ENCODE assay signal across 8 cellular contexts in the genomic region with DNA sequence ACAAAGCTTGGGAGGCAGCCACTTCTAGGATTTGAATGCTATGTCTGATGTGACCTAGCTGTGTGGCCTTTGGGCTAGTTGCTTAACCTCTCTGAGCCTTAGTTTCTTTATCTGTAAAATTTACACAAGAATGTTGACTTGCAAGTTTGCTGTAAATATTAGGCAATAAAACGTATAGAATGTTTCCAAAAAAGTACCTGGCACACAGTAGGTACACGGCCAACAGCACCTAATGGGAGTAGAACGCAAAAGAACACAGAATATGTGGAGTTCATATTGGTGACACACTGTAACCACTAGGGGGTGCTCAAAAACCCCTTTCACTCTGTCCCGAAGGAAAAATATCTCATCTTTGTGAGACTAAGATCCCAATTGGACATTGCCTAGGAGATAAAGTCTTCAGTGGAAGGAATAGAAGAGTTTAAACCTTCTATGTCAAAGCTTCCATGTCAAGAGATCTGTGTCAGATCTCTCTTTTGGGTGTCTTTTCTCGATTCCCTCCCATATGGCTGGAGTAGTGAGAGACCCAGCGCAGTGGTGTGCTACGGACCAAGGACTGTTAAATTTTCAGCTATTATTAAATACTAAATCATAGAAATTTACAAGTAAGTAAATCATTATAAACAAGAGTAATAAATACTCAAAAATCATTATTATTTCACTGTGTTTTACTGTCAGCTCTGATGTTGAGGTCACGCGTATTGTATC.
DNase-seq lines count a peak whose midpoint lies in the region; ATAC-seq and TF ChIP-seq lines count a peak whose summit lies in the region.

No MANE protein-coding gene starts in this region.

- peaks cover 4% of the 10 kb centered on the region for H3K27me3 Mint-ChIP-seq in type B pancreatic cell

- no peaks in the 10 kb centered on the region for H3K9me3 Mint-ChIP-seq in type B pancreatic cell

- no peaks in the 10 kb centered on the region for H3K27me3 ChIP-seq in SU-DHL-6 (ENCODE audit: low read length)

- CTCF ChIA-PET in HEK293T (lab: Yijun Ruan, JAX) = interaction anchor here (0.6 to 1.4 kb wide), 4 partner anchors 13 to 1525 kb away, joined by 3 to 7 read pairs (median 4); no protein-coding TSS in a partner anchor

- H4K20me1 ChIP-seq in SU-DHL-6 (ENCODE audit: low read depth, low read length) = no peaks in the 10 kb centered on the region

- H3K79me2 ChIP-seq in SU-DHL-6 (ENCODE audit: insufficient read depth, low read length) = no peaks in the 10 kb centered on the region

- no peaks in the 10 kb centered on the region for H3K36me3 ChIP-seq in SU-DHL-6 (ENCODE audit: low read length)

- no peak overlapping the region for H3K4me2 ChIP-seq in SU-DHL-6 (ENCODE audit: low read depth, low read length, poor library complexity, severe bottlenecking)

- TF ChIP-seq CTCF in SU-DHL-6 (IDR thresholded peaks at IDR 0.05; ENCODE audit: insufficient read depth, low read length, poor library complexity, severe bottlenecking) = peak; percentile 68
- peak; percentile 81 for TF ChIP-seq CTCF in type B pancreatic cell (conservative IDR thresholded peaks at IDR 0.05)

- no peak overlapping the region for H3K4me3 ChIP-seq in SU-DHL-6 (ENCODE audit: insufficient read depth, low read length, poor library complexity, severe bottlenecking)

- H3K9me2 ChIP-seq in SU-DHL-6 (replicated peaks; ENCODE audit: insufficient read depth, low read length) = no peaks in the 10 kb centered on the region

- no peaks in the 10 kb centered on the region for H3K4me1 Mint-ChIP-seq in type B pancreatic cell (ENCODE audit: unreplicated experiment)

- ATAC-seq in HG03520 (IDR thresholded peaks at IDR 0.05; ENCODE audit: unreplicated experiment) = no peak

- H3K36me3 Mint-ChIP-seq in type B pancreatic cell = no peaks in the 10 kb centered on the region

- H3K4me3 Mint-ChIP-seq in type B pancreatic cell = no peak overlapping the region

- H3K9ac ChIP-seq in SU-DHL-6 (ENCODE audit: low read length) = no peak overlapping the region

- no peak overlapping the region for H2AFZ ChIP-seq in SU-DHL-6 (ENCODE audit: low read depth, low read length, severe bottlenecking)

- no peaks in the 10 kb centered on the region for H3K9me3 ChIP-seq in SU-DHL-6 (ENCODE audit: insufficient read depth, low read length)

- peak; percentile 5 for DNase-seq in NCI-H2171 treated with DMSO at 0.1 percent for 48 hours (lab: John Stamatoyannopoulos, UW)
- no peak for DNase-seq in NCI-H2171 (lab: John Stamatoyannopoulos, UW)
- peak; percentile 59 for DNase-seq in HEK293T (ENCODE audit: extremely low spot score)
- DNase-seq in glomerular visceral epithelial cell (ENCODE audit: extremely low spot score) = peak; percentile 13
- no peak for DNase-seq in type B pancreatic cell (ENCODE audit: extremely low spot score, unreplicated experiment)
- no peak for DNase-seq in GDM1 (lab: John Stamatoyannopoulos, UW)

- H3F3A ChIP-seq in SU-DHL-6 (ENCODE audit: insufficient read depth) = no peaks in the 10 kb centered on the region

- no peak overlapping the region for H3K27ac Mint-ChIP-seq in type B pancreatic cell

- POLR2A ChIA-PET in HEK293T (lab: Yijun Ruan, JAX) = no interaction called here

- H3K27ac ChIP-seq in SU-DHL-6 (ENCODE audit: low read depth, low read length) = no peak overlapping the region

TF ChIP-seq in HEK293T, 16 proteins besides CTCF, POLR2A, EP300 and RAD21:
- TF ChIP-seq FOXK2 (IDR thresholded peaks at IDR 0.05) (no peak), NFRKB (IDR thresholded peaks at IDR 0.05) (no peak), LEF1 (IDR thresholded peaks at IDR 0.05; ENCODE audit: borderline replicate concordance) (no peak), ZNF384 (IDR thresholded peaks at IDR 0.05) (no peak), L3MBTL2 (conservative IDR thresholded peaks at IDR 0.05) (no peak), CTBP1 (IDR thresholded peaks at IDR 0.05; ENCODE audit: borderline replicate concordance) (no peak), HDGF (IDR thresholded peaks at IDR 0.05; ENCODE audit: borderline replicate concordance) (no peak), ARNT (IDR thresholded peaks at IDR 0.05) (no peak), TARDBP (IDR thresholded peaks at IDR 0.05) (no peak)

Comparison
In these comparisons a context has a peak if more than half of its experiments do, and no peak if none do; other contexts are left out.
1. DNase-seq: peak in NCI-H2171 treated with DMSO at 0.1 percent for 48 hours (single experiment), HEK293T (single experiment) and glomerular visceral epithelial cell (single experiment); none in NCI-H2171 (single experiment), type B pancreatic cell (single experiment) and GDM1 (single experiment).